Comparison of ENCODE assay signal across 8 cellular contexts in genomic region chr6:152267967-152268845, GRCh38.
A peak's percentile ranks its signal among the peaks of the same experiment; 100 is the strongest.
DNase-seq lines count a peak whose midpoint lies in the region; ATAC-seq and TF ChIP-seq lines count a peak whose summit lies in the region.

No MANE protein-coding gene starts in this region.

- no peaks in the 10 kb centered on the region for H4K20me1 ChIP-seq in hepatocyte (ENCODE audit: insufficient read depth, poor library complexity, severe bottlenecking)

- peak overlapping the region; percentile 52 for H3K4me2 ChIP-seq in hepatocyte

- DNase-seq in NCI-H2081 (lab: John Stamatoyannopoulos, UW) (peak; percentile 0 to 4), NCI-H2081 treated with DMSO at 0.1 percent for 48 hours (lab: John Stamatoyannopoulos, UW) (no peak), hepatocyte (ENCODE audit: low spot score) (peak; percentile 41), transverse colon (no peak)
- peak; percentile 32 for DNase-seq in Jurkat, Clone E6-1 (ENCODE audit: low read depth, low spot score)

- intact Hi-C loops in transverse colon (cut with DNase I; ENCODE audit: low total_unique reads), result no loop called here

- in situ Hi-C loops in transverse colon (cut with MboI; ENCODE audit: low pct_ligation_motif_present in 1 of 4, low pct_unique_long_range_greater_than_20kb in 1 of 4, low sequenced_read_pairs in 3 of 4), result no loop called here

- no peaks in the 10 kb centered on the region for H3K9me3 ChIP-seq in hepatocyte (ENCODE audit: low read depth)
- no peaks in the 10 kb centered on the region for H3K9me3 ChIP-seq in transverse colon

- H3K4me3 ChIP-seq in Jurkat, Clone E6-1 (ENCODE audit: low read length), result no peak overlapping the region
- H3K4me3 ChIP-seq in WI38 (ENCODE audit: low read depth, low read length), result no peak overlapping the region
- H3K4me3 ChIP-seq in hepatocyte, result no peak overlapping the region
- H3K4me3 ChIP-seq in transverse colon, result no peak overlapping the region

- H3K79me2 ChIP-seq in hepatocyte, result no peaks in the 10 kb centered on the region

- TF ChIP-seq CTCF in WI38 (IDR thresholded peaks at IDR 0.05; ENCODE audit: low read depth, low read length) (peak; percentile 14; the same call in 1 of the 2 replicates), hepatocyte (IDR thresholded peaks at IDR 0.05; ENCODE audit: poor library complexity) (peak; percentile 68), transverse colon (IDR thresholded peaks at IDR 0.05) (peak; percentile 34 to 50 (median 46))

- TF ChIP-seq POLR2A in transverse colon (IDR thresholded peaks at IDR 0.05), result no peak

- no peaks in the 10 kb centered on the region for H3K9me2 ChIP-seq in hepatocyte (replicated peaks; ENCODE audit: insufficient read depth)

- H3K36me3 ChIP-seq in hepatocyte (replicated peaks; ENCODE audit: insufficient read depth, low read depth) (no peaks in the 10 kb centered on the region), transverse colon (no peaks in the 10 kb centered on the region)

- no peak for ATAC-seq in GM21360 (IDR thresholded peaks at IDR 0.05; ENCODE audit: unreplicated experiment)
- no peak for ATAC-seq in GM21529 (IDR thresholded peaks at IDR 0.05; ENCODE audit: unreplicated experiment)

- no peak for TF ChIP-seq EP300 in transverse colon (IDR thresholded peaks at IDR 0.05; ENCODE audit: low read depth)

- WGBS in hepatocyte (ENCODE audit: low lambda C conversion rate, missing lambda C conversion rate), result 33% methylated on average over 9 of the region's 9 CpGs
- WGBS in transverse colon (ENCODE audit: low coverage in 1 of 2), 2 donors, result 31 to 39% methylated on average over 9 of the region's 9 CpGs

- H3K4me1 ChIP-seq in hepatocyte (ENCODE audit: insufficient read depth) (peaks cover 2% of the 10 kb centered on the region), transverse colon (peaks cover 4 to 42% (median 32%) of the 10 kb centered on the region in 4 donors)

- H3K27me3 ChIP-seq in hepatocyte (no peaks in the 10 kb centered on the region), transverse colon (no peaks in the 10 kb centered on the region)

- H3K27ac ChIP-seq in hepatocyte, result no peak overlapping the region
- peak overlapping the region; percentile 13 to 53 (median 43) for H3K27ac ChIP-seq in transverse colon

- H2AFZ ChIP-seq in hepatocyte, result peak overlapping the region; percentile 24

Comparison
In these comparisons a context has a peak if more than half of its experiments do, and no peak if none do; other contexts are left out.
1. DNase-seq: peak in NCI-H2081 (2 of 2), Jurkat, Clone E6-1 (single experiment) and hepatocyte (single experiment); none in NCI-H2081 treated with DMSO at 0.1 percent for 48 hours (single experiment) and transverse colon (single experiment).
2. CTCF ChIP-seq: peak in every context shown above with its lines; median percentile 68 in hepatocyte; 46 in transverse colon; 14 in WI38.